8 cellular contexts compared by ENCODE assay signal in genomic region chr11:118436639-118437045, GRCh38. TPM values are rescaled to one million over a fixed set of nuclear protein-coding genes. Genes with fewer than 3 reads are reported as not detected.
A peak's percentile ranks its signal among the peaks of the same experiment; 100 is the strongest.
DNase-seq lines count a peak whose midpoint lies in the region; ATAC-seq and TF ChIP-seq lines count a peak whose summit lies in the region.

No MANE protein-coding gene starts in this region.

- H3K27ac ChIP-seq in AG04450 (ENCODE audit: low read depth, low read length) (peak overlapping the region; percentile 78), HUES48 (ENCODE audit: low read depth, low read length) (peak overlapping the region; percentile 98), prostate gland (peak overlapping the region; percentile 96 to 97)

- peak overlapping the region; percentile 28 for H3K27ac Mint-ChIP-seq in glutamatergic neuron (ENCODE audit: unreplicated experiment)

- no peak for TF ChIP-seq CTCF in AG04450 (IDR thresholded peaks at IDR 0.05; ENCODE audit: low read depth, low read length)
- no peak for TF ChIP-seq CTCF in glutamatergic neuron (IDR thresholded peaks at IDR 0.05; ENCODE audit: partially characterized antibody, unreplicated experiment)
- TF ChIP-seq CTCF in prostate gland (IDR thresholded peaks at IDR 0.05) = no peak

- H3K4me3 Mint-ChIP-seq in activated T-cell treated with anti-CD3 and anti-CD28 coated beads, Interleukin-2, amount 50 U/mL, for 4 hours = peak overlapping the region; percentile 96
- peak overlapping the region; percentile 95 for H3K4me3 Mint-ChIP-seq in glutamatergic neuron (ENCODE audit: unreplicated experiment)

- no peaks in the 10 kb centered on the region for H3K27me3 ChIP-seq in AG04450 (ENCODE audit: control insufficient read depth, insufficient read depth, low read length)
- H3K27me3 ChIP-seq in HUES48 (ENCODE audit: control insufficient read depth, insufficient read depth, low read length) = peaks cover 8% of the 10 kb centered on the region
- H3K27me3 ChIP-seq in prostate gland (replicated peaks; ENCODE audit: insufficient read depth) = no peaks in the 10 kb centered on the region

- H3K4me3 ChIP-seq in AG04450 (ENCODE audit: low read depth, low read length) = peak overlapping the region; percentile 78
- H3K4me3 ChIP-seq in HUES48 (ENCODE audit: low read depth, low read length) = peak overlapping the region; percentile 94
- H3K4me3 ChIP-seq in prostate gland = peak overlapping the region; percentile 97

- no peak for DNase-seq in AG04450 (ENCODE audit: low read depth, low spot score)
- DNase-seq in activated T-cell treated with anti-CD3 and anti-CD28 coated beads, Interleukin-2, amount 50 U/mL, for 4 hours = peak; percentile 43
- no peak for DNase-seq in glutamatergic neuron
- no peak for DNase-seq in prostate gland (ENCODE audit: low spot score)
- DNase-seq in COR-L47 (lab: John Stamatoyannopoulos, UW) = no peak

- CTCF ChIA-PET in AG04450 (lab: Charles Lee) = interaction anchor here (0.6 kb wide), 1 partner anchor 20 kb away, joined by 6 read pairs; no protein-coding TSS in a partner anchor

- H3K9me3 ChIP-seq in AG04450 (ENCODE audit: control insufficient read depth, insufficient read depth, low read length) (peaks cover 4% of the 10 kb centered on the region; the same call in 1 of the 2 replicates), HUES48 (ENCODE audit: control insufficient read depth, insufficient read depth, low read length) (no peaks in the 10 kb centered on the region), prostate gland (no peaks in the 10 kb centered on the region)

- no peaks in the 10 kb centered on the region for H3K9me3 Mint-ChIP-seq in activated T-cell treated with anti-CD3 and anti-CD28 coated beads, Interleukin-2, amount 50 U/mL, for 4 hours
- H3K9me3 Mint-ChIP-seq in glutamatergic neuron (ENCODE audit: unreplicated experiment) = peaks cover 6% of the 10 kb centered on the region

- H3K27me3 Mint-ChIP-seq in activated T-cell treated with anti-CD3 and anti-CD28 coated beads, Interleukin-2, amount 50 U/mL, for 4 hours (ENCODE audit: low read depth) = no peaks in the 10 kb centered on the region
- H3K27me3 Mint-ChIP-seq in glutamatergic neuron (ENCODE audit: unreplicated experiment) = peaks cover 13% of the 10 kb centered on the region

- peaks cover 15% of the 10 kb centered on the region for H3K36me3 ChIP-seq in HUES48 (ENCODE audit: control insufficient read depth, insufficient read depth, low read length)
- H3K36me3 ChIP-seq in prostate gland = no peaks in the 10 kb centered on the region

- POLR2A ChIA-PET in AG04450 (lab: Yijun Ruan, JAX) = interaction anchor here (0.6 to 1.6 kb wide), 7 partner anchors 10 to 183 kb away, joined by 3 to 24 read pairs (median 7); no protein-coding TSS in a partner anchor

- H3K4me1 Mint-ChIP-seq in activated T-cell treated with anti-CD3 and anti-CD28 coated beads, Interleukin-2, amount 50 U/mL, for 4 hours (ENCODE audit: low read depth) = peaks cover 38% of the 10 kb centered on the region
- H3K4me1 Mint-ChIP-seq in glutamatergic neuron (ENCODE audit: low read depth, unreplicated experiment) = peaks cover 25% of the 10 kb centered on the region

- under 1% methylated on average over 24 of the region's 48 CpGs for WGBS in prostate gland

- TF ChIP-seq POLR2A in prostate gland (IDR thresholded peaks at IDR 0.05) = no peak

- H3K4me1 ChIP-seq in HUES48 (ENCODE audit: control insufficient read depth, insufficient read depth, low read length) (peaks cover 35% of the 10 kb centered on the region), prostate gland (replicated peaks) (peaks cover 5% of the 10 kb centered on the region)

- H3K36me3 Mint-ChIP-seq in activated T-cell treated with anti-CD3 and anti-CD28 coated beads, Interleukin-2, amount 50 U/mL, for 4 hours (ENCODE audit: insufficient read depth) = peaks cover 5% of the 10 kb centered on the region
- H3K36me3 Mint-ChIP-seq in glutamatergic neuron (ENCODE audit: unreplicated experiment) = no peaks in the 10 kb centered on the region

- intact Hi-C loops in prostate gland (cut with DNase I) = loop anchor here (5.0 kb wide), 2 partner anchors 34 to 51 kb away; partner anchors contain the start of gene ATP5MG

- H3K9ac ChIP-seq in HUES48 (ENCODE audit: low read depth, low read length) = peak overlapping the region; percentile 66

- ATAC-seq in GM19467 (IDR thresholded peaks at IDR 0.05; ENCODE audit: unreplicated experiment) (peak; percentile 5), HG02571 (IDR thresholded peaks at IDR 0.05; ENCODE audit: unreplicated experiment) (no peak)
- ATAC-seq in activated T-cell treated with anti-CD3 and anti-CD28 coated beads, Interleukin-2, amount 50 U/mL, for 4 hours = peak; percentile 26 to 33

RNA-seq across cellular contexts. Expression of gene KMT2A, which starts 0.3 kb away (rescaled TPM):
- polyA plus RNA-seq in AG04450 (2011; rRNA removed) = 23.6 and 28.7 TPM in 2 replicates
- 90.0 and 104 TPM in 2 replicates for polyA minus RNA-seq in AG04450 (2011; rRNA and poly(A)+ RNA removed)
- total RNA-seq in activated T-cell treated with anti-CD3 and anti-CD28 coated beads, Interleukin-2, amount 50 U/mL, for 4 hours = 10 to 100 TPM; 42.5 to 54.8 (median 44.1) TPM
- total RNA-seq in glutamatergic neuron (ENCODE audit: unreplicated experiment) (132 TPM), prostate gland (10 to 100 TPM; 82.6 to 89.0 TPM)

RNA-seq across cellular contexts. Expression of gene ATP5MG, which starts 35.2 kb away (rescaled TPM):
- polyA plus RNA-seq in AG04450 (2011; rRNA removed) = 346 and 423 TPM in 2 replicates
- polyA minus RNA-seq in AG04450 (2011; rRNA and poly(A)+ RNA removed) = 46.9 and 53.9 TPM in 2 replicates
- total RNA-seq in activated T-cell treated with anti-CD3 and anti-CD28 coated beads, Interleukin-2, amount 50 U/mL, for 4 hours = 100 to 1,000 TPM; 236 to 266 (median 251) TPM
- total RNA-seq in glutamatergic neuron (ENCODE audit: unreplicated experiment) = 140 TPM
- 10 to 100 TPM; 32.9 to 66.4 TPM for total RNA-seq in prostate gland
